Comparison of ENCODE assay signal across 16 cellular contexts in the genomic region with DNA sequence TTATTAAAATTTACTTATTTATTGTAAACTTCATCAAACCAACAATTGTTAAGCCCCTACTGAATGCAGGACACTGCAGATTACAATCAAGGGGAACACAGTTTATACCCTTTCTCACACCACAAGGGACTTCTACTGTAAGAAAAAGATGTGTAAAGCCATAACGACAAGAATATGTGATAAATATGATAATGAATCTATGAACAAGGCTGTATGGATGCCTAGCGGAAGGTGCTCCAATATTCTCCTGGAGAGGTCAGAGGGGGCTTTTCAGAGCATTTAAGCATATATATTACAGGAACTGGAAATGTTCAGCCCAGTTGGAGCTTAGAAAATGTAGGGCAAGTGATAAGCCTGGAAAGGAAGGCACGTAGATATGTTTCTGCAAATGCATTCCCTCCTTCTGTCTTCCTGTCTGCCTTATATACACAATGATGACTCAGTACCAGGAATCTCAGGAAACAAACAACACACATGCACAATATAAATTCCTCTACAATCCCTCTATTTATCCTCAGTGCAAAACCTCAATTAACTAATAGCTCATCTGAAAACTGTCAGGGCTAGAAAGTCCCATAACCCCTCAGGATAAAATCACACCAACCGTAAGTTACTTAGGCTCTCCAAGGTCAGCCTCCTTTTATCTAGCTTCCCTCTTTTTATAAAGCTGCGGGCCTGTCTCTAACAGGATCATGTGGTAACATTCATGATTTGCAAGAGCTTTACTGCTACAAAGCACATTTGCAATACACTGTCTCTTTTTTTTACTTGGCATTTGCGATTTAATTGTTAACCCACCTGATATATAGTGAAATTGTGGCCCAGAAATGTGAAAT.
DNase-seq lines count a peak whose midpoint lies in the region; ATAC-seq and TF ChIP-seq lines count a peak whose summit lies in the region.
"Had no signal": no experiment of that assay in that cellular context is flagged by ENCODE, and none has a peak within 500 bp of the region (broad histone marks: within the 10 kb centered on the region; RNA-seq: fewer than 3 reads in every experiment).

No MANE protein-coding gene starts in this region.

- DNase-seq in A172 (ENCODE audit: low spot score) (peak; percentile 63), HFF-Myc (ENCODE audit: extremely low read depth, low read depth) (peak; percentile 61), amniotic stem cell (lab: John Stamatoyannopoulos, UW) (peak; percentile 10), foreskin melanocyte (peak; percentile 63), occipital lobe (lab: John Stamatoyannopoulos, UW) (no peak), G401 (ENCODE audit: low spot score) (no peak)
- no peak for DNase-seq in stimulated activated CD4-positive, alpha-beta T cell treated with anti-CD3 and anti-CD28 coated beads, Interleukin-4, amount 100 ng/mL, for 24 hours
- DNase-seq: ACHN, activated B cell treated with CpG ODN at 0.5 μM for 24 hours, adrenal gland, DMS79 treated with DMSO at 0.1 percent for 48 hours, NCI-H187, thyroid gland had no signal

- no peak overlapping the region for H3K4me3 ChIP-seq in HFF-Myc (replicated peaks; ENCODE audit: low read depth, low read length)
- H3K4me3 ChIP-seq: adrenal gland, thyroid gland had no signal

- ATAC-seq in HG02870 (IDR thresholded peaks at IDR 0.05; ENCODE audit: unreplicated experiment), result no peak
- ATAC-seq: HCT116, sciatic nerve had no signal

- no peak for TF ChIP-seq CTCF in HFF-Myc (IDR thresholded peaks at IDR 0.05; ENCODE audit: low read depth, low read length, missing control alignments)

- in situ Hi-C loops in G401 (cut with HindIII; ENCODE audit: low sequenced_read_pairs), result no loop called here

Comparison
In these comparisons a context has a peak if more than half of its experiments do, and no peak if none do; other contexts are left out.
1. DNase-seq: peak in A172 (single experiment), HFF-Myc (single experiment), amniotic stem cell (single experiment) and foreskin melanocyte (single experiment); none in stimulated activated CD4-positive, alpha-beta T cell treated with anti-CD3 and anti-CD28 coated beads, Interleukin-4, amount 100 ng/mL, for 24 hours (single experiment), occipital lobe (single experiment) and G401 (single experiment).